Comparison of ENCODE assay signal across 28 cellular contexts in the genomic region with DNA sequence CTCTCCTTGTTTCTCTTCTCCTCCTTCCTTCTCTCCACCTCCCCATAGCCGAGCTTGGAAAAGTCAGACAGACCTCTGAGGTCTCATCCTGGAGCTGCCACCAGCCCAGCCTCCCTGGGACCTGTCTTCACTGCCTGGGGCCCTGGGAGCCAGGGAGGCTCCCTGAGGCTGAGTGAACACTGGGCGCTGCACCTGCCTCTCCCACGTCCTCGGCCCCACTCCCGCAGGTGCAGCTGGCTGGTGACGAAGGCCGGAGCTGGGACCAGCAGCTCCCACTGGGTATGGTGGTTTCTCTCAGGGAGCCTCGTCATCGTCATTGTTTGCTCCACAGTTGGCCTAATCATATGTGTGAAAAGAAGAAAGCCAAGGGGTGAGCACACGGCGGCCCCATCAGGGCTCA. TPM values are rescaled to one million over a fixed set of nuclear protein-coding genes. Genes with fewer than 3 reads are reported as not detected.
DNase-seq lines count a peak whose midpoint lies in the region; ATAC-seq and TF ChIP-seq lines count a peak whose summit lies in the region.
"Had no signal": no experiment of that assay in that cellular context is flagged by ENCODE, and none has a peak within 500 bp of the region (broad histone marks: within the 10 kb centered on the region; RNA-seq: fewer than 3 reads in every experiment).

No MANE protein-coding gene starts in this region.

- peaks cover 3% of the 10 kb centered on the region for H4K20me1 ChIP-seq in osteoblast (ENCODE audit: insufficient read depth, low read length)

- H3K36me3 Mint-ChIP-seq in activated naive CD4-positive, alpha-beta T cell treated with anti-CD3 and anti-CD28 coated beads, Interleukin-2, amount 50 U/mL, for 24 hours = no peaks in the 10 kb centered on the region
- peaks cover 11% of the 10 kb centered on the region for H3K36me3 Mint-ChIP-seq in central memory CD8-positive, alpha-beta T cell (ENCODE audit: insufficient read depth)
- H3K36me3 Mint-ChIP-seq: WTC11 had no signal

- no peak for ATAC-seq in central memory CD8-positive, alpha-beta T cell (replicated peaks; ENCODE audit: extremely low read depth, poor library complexity, severe bottlenecking)
- ATAC-seq: gastrocnemius medialis had no signal

- no peak overlapping the region for H3K4me3 ChIP-seq in osteoblast (ENCODE audit: insufficient read depth, low read length)
- H3K4me3 ChIP-seq: ascending aorta, esophagus muscularis mucosa, gastrocnemius medialis, HAP-1, lung, pancreas, sigmoid colon, thyroid gland had no signal

- no peak overlapping the region for H3K4me2 ChIP-seq in osteoblast (ENCODE audit: insufficient read depth, low read length)

- H3K4me3 Mint-ChIP-seq in activated naive CD4-positive, alpha-beta T cell treated with anti-CD3 and anti-CD28 coated beads, Interleukin-2, amount 50 U/mL, for 24 hours = no peak overlapping the region
- no peak overlapping the region for H3K4me3 Mint-ChIP-seq in central memory CD8-positive, alpha-beta T cell
- H3K4me3 Mint-ChIP-seq: WTC11 had no signal

- peaks cover 30% of the 10 kb centered on the region for H3K4me1 Mint-ChIP-seq in activated naive CD4-positive, alpha-beta T cell treated with anti-CD3 and anti-CD28 coated beads, Interleukin-2, amount 50 U/mL, for 24 hours
- H3K4me1 Mint-ChIP-seq in central memory CD8-positive, alpha-beta T cell = peaks cover 24% of the 10 kb centered on the region

- H3K27me3 ChIP-seq in osteoblast (ENCODE audit: insufficient read depth, low read length) = peaks cover 8% of the 10 kb centered on the region
- H3K27me3 ChIP-seq: ascending aorta, pancreas, thyroid gland had no signal

- no peaks in the 10 kb centered on the region for H3K9me3 ChIP-seq in osteoblast (ENCODE audit: low read depth, low read length)
- H3K9me3 ChIP-seq: ascending aorta, Caco-2, esophagus muscularis mucosa, gastrocnemius medialis, HAP-1, pancreas, sigmoid colon, thyroid gland had no signal

- H3K27ac ChIP-seq in osteoblast (ENCODE audit: low read depth, low read length) = no peak overlapping the region
- H3K27ac ChIP-seq: ascending aorta, esophagus muscularis mucosa, gastrocnemius medialis, pancreas, sigmoid colon, thyroid gland had no signal

- no peaks in the 10 kb centered on the region for H3K9me3 Mint-ChIP-seq in activated naive CD4-positive, alpha-beta T cell treated with anti-CD3 and anti-CD28 coated beads, Interleukin-2, amount 50 U/mL, for 24 hours
- H3K9me3 Mint-ChIP-seq in central memory CD8-positive, alpha-beta T cell = no peaks in the 10 kb centered on the region
- H3K9me3 Mint-ChIP-seq: WTC11 had no signal

- no peaks in the 10 kb centered on the region for H3K36me3 ChIP-seq in osteoblast (ENCODE audit: insufficient read depth, low read length)
- H3K36me3 ChIP-seq: gastrocnemius medialis, HAP-1, pancreas, thyroid gland had no signal

- DNase-seq in activated naive CD4-positive, alpha-beta T cell (lab: John Stamatoyannopoulos, UW) = no peak
- DNase-seq in COR-L47 (lab: John Stamatoyannopoulos, UW) (peak; percentile 37), osteoblast (ENCODE audit: insufficient read length, low spot score, missing footprints) (peak; percentile 77), dedifferentiated amniotic fluid mesenchymal stem cell (ENCODE audit: extremely low spot score) (no peak), GDM1 (lab: John Stamatoyannopoulos, UW) (no peak), NCI-H526 (lab: John Stamatoyannopoulos, UW) (no peak)
- no peak for DNase-seq in central memory CD8-positive, alpha-beta T cell (ENCODE audit: low spot score in 2 of 2)
- DNase-seq: activated effector memory CD4-positive, alpha-beta T cell treated with anti-CD3 and anti-CD28 coated beads, Interleukin-2, amount 50 U/mL, for 16 hours; Caco-2; DND-41; effector CD4-positive, alpha-beta T cell; gastrocnemius medialis; islet precursor cell; KG1; MV-4-11; NCI-H2029 treated with DMSO at 0.1 percent for 48 hours; NCI-H446 treated with DMSO at 0.1 percent for 48 hours; NK-92 treated with Interleukin-12 subunit alpha and Interleukin-12 subunit beta, amount 100 ng/mL, for 24 hours; sigmoid colon; T-helper 9 cell; thyroid gland had no signal

- TF ChIP-seq CTCF in osteoblast (IDR thresholded peaks at IDR 0.05; ENCODE audit: extremely low read depth, low read depth, low read length) = no peak

- no peak overlapping the region for H2AFZ ChIP-seq in osteoblast (ENCODE audit: low read length)

- H3K79me2 ChIP-seq in osteoblast (ENCODE audit: insufficient read depth, low read length) = peaks cover 3% of the 10 kb centered on the region

- H3K4me1 ChIP-seq in osteoblast (ENCODE audit: insufficient read depth, low read length) = no peaks in the 10 kb centered on the region
- H3K4me1 ChIP-seq: Caco-2, HAP-1, pancreas had no signal

- H3K27me3 Mint-ChIP-seq in activated naive CD4-positive, alpha-beta T cell treated with anti-CD3 and anti-CD28 coated beads, Interleukin-2, amount 50 U/mL, for 24 hours = no peaks in the 10 kb centered on the region
- no peaks in the 10 kb centered on the region for H3K27me3 Mint-ChIP-seq in central memory CD8-positive, alpha-beta T cell

- peak overlapping the region; percentile 57 for H3K27ac Mint-ChIP-seq in activated naive CD4-positive, alpha-beta T cell treated with anti-CD3 and anti-CD28 coated beads, Interleukin-2, amount 50 U/mL, for 24 hours
- peak overlapping the region; percentile 5 for H3K27ac Mint-ChIP-seq in central memory CD8-positive, alpha-beta T cell (ENCODE audit: low read depth)
- H3K27ac Mint-ChIP-seq: WTC11 had no signal

RNA-seq across cellular contexts. Expression of a gene that starts 5.3 kb away (rescaled TPM):
- 29.2 and 36.6 TPM in 2 replicates for total RNA-seq in osteoblast

RNA-seq across cellular contexts. Expression of a gene that starts 25.1 kb away (rescaled TPM):
- total RNA-seq in osteoblast = 8.0 and 9.4 TPM in 2 replicates

RNA-seq across cellular contexts. Expression of a gene that starts 31.4 kb away (rescaled TPM):
- not detected in 2 replicates for total RNA-seq in osteoblast
- total RNA-seq: ascending aorta, Caco-2, thyroid gland, WTC11 had no signal

RNA-seq across cellular contexts. Expression of a gene that starts 35.0 kb away (rescaled TPM):
- total RNA-seq in osteoblast = 15.2 and 18.6 TPM in 2 replicates

Comparison
In these comparisons a context has a peak if more than half of its experiments do, and no peak if none do; other contexts are left out.
1. DNase-seq: peak in COR-L47 (single experiment) and osteoblast (single experiment); none in activated naive CD4-positive, alpha-beta T cell (0 of 4), central memory CD8-positive, alpha-beta T cell (0 of 2), dedifferentiated amniotic fluid mesenchymal stem cell (single experiment), GDM1 (single experiment) and NCI-H526 (0 of 2).